ENCODE assay signal across 1 cellular context in genomic region chr12:106767206-106767605, GRCh38.
TF ChIP-seq lines count a peak whose summit lies in the region.

No MANE protein-coding gene starts in this region.

TF ChIP-seq in WTC11, 78 proteins besides CTCF, POLR2A, EP300 and RAD21:
- TF ChIP-seq ZNF671 (CRISPR knock-in tag; IDR thresholded peaks at IDR 0.05) (no peak), HMGXB4 (CRISPR knock-in tag; IDR thresholded peaks at IDR 0.05) (no peak), ZNF232 (CRISPR knock-in tag; IDR thresholded peaks at IDR 0.05) (no peak), ZNF416 (CRISPR knock-in tag; IDR thresholded peaks at IDR 0.05) (no peak), MXD4 (CRISPR knock-in tag; IDR thresholded peaks at IDR 0.05; ENCODE audit: borderline replicate concordance) (no peak), RORB (CRISPR knock-in tag; IDR thresholded peaks at IDR 0.05) (no peak), ZNF281 (CRISPR knock-in tag; IDR thresholded peaks at IDR 0.05) (no peak), ETV6 (CRISPR knock-in tag; IDR thresholded peaks at IDR 0.05) (no peak), MAX (CRISPR knock-in tag; IDR thresholded peaks at IDR 0.05) (no peak)
